ENCODE assay signal across 8 cellular contexts in the genomic region with DNA sequence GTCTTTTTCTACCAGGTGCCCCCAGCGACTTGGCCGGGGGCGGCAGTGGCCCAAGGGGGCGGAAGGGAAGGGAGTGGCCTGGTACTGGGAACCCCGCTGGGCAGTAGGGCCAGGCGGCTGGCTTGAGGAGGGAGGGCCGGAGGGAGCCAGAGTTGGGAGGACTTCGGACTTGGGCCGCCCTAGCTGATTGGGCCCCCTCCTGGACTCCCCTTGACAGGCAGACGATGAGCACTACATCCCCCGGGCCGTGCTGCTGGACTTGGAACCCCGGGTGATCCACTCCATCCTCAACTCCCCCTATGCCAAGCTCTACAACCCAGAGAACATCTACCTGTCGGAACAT. TPM values are rescaled to one million over a fixed set of nuclear protein-coding genes. Genes with fewer than 3 reads are reported as not detected.
DNase-seq lines count a peak whose midpoint lies in the region; FAIRE-seq and TF ChIP-seq lines count a peak whose summit lies in the region.
"Not testable (repeated sequence)": the region's sequence is repeated elsewhere in the genome, so short reads cannot be mapped to it uniquely, and the experiment has no call there.

No MANE protein-coding gene starts in this region.

- WGBS in HUES64 = 50% methylated on average over 1 of the region's 14 CpGs
- no CpG with 5 or more reads among the region's 14 CpGs for WGBS in esophagus muscularis mucosa
- 35 to 100% (median 100%) methylated on average over 1 to 7 of the region's 14 CpGs for WGBS in stomach, 5 donors

- peaks cover 14% of the 10 kb centered on the region for H3K4me1 Mint-ChIP-seq in T-helper 2 cell treated with Interferon-gamma antibody and Interleukin-4, amounts not matched to agents 5 μg/mL and 100 μg/mL, for 36 hours (ENCODE audit: low read depth)

- peaks cover 15% of the 10 kb centered on the region; the same call in 1 of the 2 replicates for H3K4me1 ChIP-seq in HUES64 (ENCODE audit: insufficient read depth, low read length)
- H3K4me1 ChIP-seq in esophagus muscularis mucosa = peaks cover 15 to 26% (median 24%) of the 10 kb centered on the region in 4 donors
- H3K4me1 ChIP-seq in keratinocyte (ENCODE audit: control insufficient read depth, extremely low read depth, insufficient read depth, low read length) = peaks cover 21% of the 10 kb centered on the region
- H3K4me1 ChIP-seq in neuron (ENCODE audit: insufficient read depth, low read length) = not testable (repeated sequence)
- H3K4me1 ChIP-seq in stomach = peaks cover 11 to 29% (median 23%) of the 10 kb centered on the region in 4 donors

- not testable (repeated sequence) for H3K27ac ChIP-seq in HUES64 (ENCODE audit: low read depth, low read length)
- H3K27ac ChIP-seq in esophagus muscularis mucosa (replicated peaks in 1 of 4) (peak overlapping the region; percentile 84 to 90 (median 90)), keratinocyte (ENCODE audit: control insufficient read depth, insufficient read depth, low read length) (peak overlapping the region; percentile 58), stomach (peak overlapping the region in 4 of 5 donors; percentile 75 to 87 (median 80))

- H3K4me3 ChIP-seq in BJ (ENCODE audit: low read depth, low read length) (peak overlapping the region; percentile 67), HUES64 (ENCODE audit: low read length) (peak overlapping the region; percentile 76), astrocyte of the cerebellum (ENCODE audit: low read depth, low read length) (peak overlapping the region; percentile 67), esophagus muscularis mucosa (peak overlapping the region; percentile 65 to 82 (median 76)), keratinocyte (ENCODE audit: control insufficient read depth in 2 of 3, extremely low read depth in 1 of 3, insufficient read depth in 2 of 3, low read depth in 1 of 3, low read length in 3 of 3) (peak overlapping the region; percentile 71 to 81 (median 72)), neuron (ENCODE audit: low read length) (peak overlapping the region; percentile 67), stomach (peak overlapping the region; percentile 54 to 72 (median 58))

- TF ChIP-seq EP300 in esophagus muscularis mucosa (IDR thresholded peaks at IDR 0.05); stomach (IDR thresholded peaks at IDR 0.05): not testable (repeated sequence)

- not testable (repeated sequence) for TF ChIP-seq CTCF in BJ (IDR thresholded peaks at IDR 0.05; ENCODE audit: insufficient read depth, low read depth, low read length); astrocyte of the cerebellum (IDR thresholded peaks at IDR 0.05; ENCODE audit: low read depth, low read length, missing control alignments); esophagus muscularis mucosa (IDR thresholded peaks at IDR 0.05); keratinocyte (optimal IDR thresholded peaks at IDR 0.05 in 1 of 3, IDR thresholded peaks at IDR 0.05 in 1 of 3, conservative IDR thresholded peaks at IDR 0.05 in 1 of 3; ENCODE audit: extremely low read depth in 1 of 3, insufficient read depth in 2 of 3, low read length in 3 of 3); stomach (IDR thresholded peaks at IDR 0.05)

- not testable (repeated sequence) for H3K9ac ChIP-seq in HUES64 (ENCODE audit: low read depth, low read length)
- H3K9ac ChIP-seq in keratinocyte (ENCODE audit: control insufficient read depth, extremely low read depth, insufficient read depth, low read length) = peak overlapping the region; percentile 76

- FAIRE-seq in keratinocyte (lab: Jason Lieb, UNC) = not testable (repeated sequence)

- H3K4me2 ChIP-seq in keratinocyte (ENCODE audit: control insufficient read depth, extremely low read depth, insufficient read depth, low read depth, low read length) = peak overlapping the region; percentile 85

- CTCF ChIA-PET in BJ (lab: Yijun Ruan, JAX) = interaction anchor here (1.6 kb wide), 2 partner anchors 14 to 19 kb away, joined by 7 to 8 read pairs; no protein-coding TSS in a partner anchor

- H3K27ac Mint-ChIP-seq in T-helper 2 cell treated with Interferon-gamma antibody and Interleukin-4, amounts not matched to agents 5 μg/mL and 100 μg/mL, for 36 hours = not testable (repeated sequence)

- not testable (repeated sequence) for H3K27me3 ChIP-seq in BJ (ENCODE audit: control insufficient read depth, insufficient read depth, low read length); HUES64 (ENCODE audit: insufficient read depth, low read length); esophagus muscularis mucosa; keratinocyte (ENCODE audit: control insufficient read depth, extremely low read depth, insufficient read depth, low read length); neuron (ENCODE audit: insufficient read depth, low read length); stomach

- dilution Hi-C loops in keratinocyte (cut with MboI; ENCODE audit: extremely low pct_ligation_motif_present, low sequenced_read_pairs) = loop anchor here (10.0 kb wide), 1 partner anchor 55 kb away; the partner anchor contains the start of genes RETREG3 and TUBG1

- H4K20me1 ChIP-seq in keratinocyte (ENCODE audit: control insufficient read depth, extremely low read depth, insufficient read depth, low read length) = not testable (repeated sequence)

- not testable (repeated sequence) for TF ChIP-seq POLR2A in esophagus muscularis mucosa (IDR thresholded peaks at IDR 0.05; ENCODE audit: low read depth); stomach (IDR thresholded peaks at IDR 0.05)

- DNase-seq in BJ (ENCODE audit: low read depth); T-helper 2 cell treated with Interferon-gamma antibody and Interleukin-4, amounts not matched to agents 5 μg/mL and 100 μg/mL, for 36 hours (ENCODE audit: low spot score); astrocyte of the cerebellum (ENCODE audit: low read depth); esophagus muscularis mucosa (ENCODE audit: extremely low spot score); keratinocyte (ENCODE audit: low read depth, low spot score); stomach: not testable (repeated sequence)

- H3K27me3 Mint-ChIP-seq in T-helper 2 cell treated with Interferon-gamma antibody and Interleukin-4, amounts not matched to agents 5 μg/mL and 100 μg/mL, for 36 hours (ENCODE audit: low read depth) = not testable (repeated sequence)

- H3K9me1 ChIP-seq in keratinocyte (ENCODE audit: control insufficient read depth, extremely low read depth, insufficient read depth, low read length) = not testable (repeated sequence)

- not testable (repeated sequence) for H3K36me3 Mint-ChIP-seq in T-helper 2 cell treated with Interferon-gamma antibody and Interleukin-4, amounts not matched to agents 5 μg/mL and 100 μg/mL, for 36 hours (ENCODE audit: low read depth)

- H3K4me3 Mint-ChIP-seq in T-helper 2 cell treated with Interferon-gamma antibody and Interleukin-4, amounts not matched to agents 5 μg/mL and 100 μg/mL, for 36 hours = peak overlapping the region; percentile 78

- not testable (repeated sequence) for H3K79me2 ChIP-seq in keratinocyte (ENCODE audit: control insufficient read depth, insufficient read depth, low read length)

- H3K9me3 ChIP-seq in HUES64 (ENCODE audit: insufficient read depth, low read depth, low read length); esophagus muscularis mucosa; keratinocyte (ENCODE audit: control insufficient read depth, low read depth, low read length); neuron (ENCODE audit: low read length); stomach: not testable (repeated sequence)

- H3K36me3 ChIP-seq in BJ (ENCODE audit: control insufficient read depth, insufficient read depth, low read length) = not testable (repeated sequence)
- H3K36me3 ChIP-seq in HUES64 (ENCODE audit: insufficient read depth, low read length) = peaks cover 23% of the 10 kb centered on the region
- H3K36me3 ChIP-seq in esophagus muscularis mucosa = peaks cover 5 to 36% (median 24%) of the 10 kb centered on the region in 4 donors
- peaks cover 2 to 11% of the 10 kb centered on the region in 2 experiments for H3K36me3 ChIP-seq in keratinocyte (ENCODE audit: control insufficient read depth in 2 of 2, extremely low read depth in 1 of 2, insufficient read depth in 2 of 2, low read length in 2 of 2)
- peaks cover 11% of the 10 kb centered on the region for H3K36me3 ChIP-seq in neuron (ENCODE audit: insufficient read depth, low read length)
- H3K36me3 ChIP-seq in stomach = peaks cover 3 to 39% (median 25%) of the 10 kb centered on the region in 4 donors

- intact Hi-C loops in esophagus muscularis mucosa (cut with DNase I) = loop anchor here (5.0 kb wide), 1 partner anchor 48 kb away; no protein-coding TSS in a partner anchor
- intact Hi-C loops in stomach (cut with DNase I; ENCODE audit: low total_unique reads) = not testable (repeated sequence)

- not testable (repeated sequence) for H3K9me3 Mint-ChIP-seq in T-helper 2 cell treated with Interferon-gamma antibody and Interleukin-4, amounts not matched to agents 5 μg/mL and 100 μg/mL, for 36 hours

- POLR2A ChIA-PET in BJ (lab: Charles Lee) = not testable (repeated sequence)

- not testable (repeated sequence) for H2AFZ ChIP-seq in keratinocyte (ENCODE audit: control insufficient read depth, low read length); neuron (ENCODE audit: low read depth, low read length)

- in situ Hi-C loops in astrocyte of the cerebellum (cut with HindIII; ENCODE audit: low sequenced_read_pairs) = loop anchor here (5.0 kb wide), 1 partner anchor 53 kb away; the partner anchor contains the start of genes RETREG3 and TUBG1

RNA-seq across cellular contexts. Expression of gene TUBG2, which starts 0.8 kb away (rescaled TPM):
- polyA plus RNA-seq in BJ (2011; rRNA removed) (11.4 and 15.1 TPM in 2 replicates), keratinocyte (13.5 to 17.8 TPM (median 14.5 TPM) in 3 replicates), stomach (10 to 100 TPM; 13.3 to 17.1 (median 15.9) TPM)
- 7.2 and 9.4 TPM in 2 replicates for polyA minus RNA-seq in BJ (2011; rRNA and poly(A)+ RNA removed)
- polyA plus RNA-seq in HUES64 (2013, experiment 1 of 2) = 8.3 TPM
- 10.7 TPM for polyA plus RNA-seq in HUES64 (2013, experiment 2 of 2)
- total RNA-seq in esophagus muscularis mucosa (10 to 100 TPM; 25.3 to 40.2 (median 38.1) TPM), stomach (100 to 1,000 TPM in 2 of 5 donors, 10 to 100 TPM in 2, 1 to 10 TPM in 1; 4.3 to 181 (median 15.8) TPM)
- 6.1 TPM for polyA plus RNA-seq in keratinocyte (2011; ENCODE audit: low read depth)
- polyA plus RNA-seq in keratinocyte (2011; cell fraction: cytosol; rRNA removed) = 7.8 and 11.8 TPM in 2 replicates
- polyA plus RNA-seq in keratinocyte (2011; cell fraction: nucleus; rRNA removed) = 58.1 and 66.0 TPM in 2 replicates
- 17.2 and 18.2 TPM in 2 replicates for polyA plus RNA-seq in keratinocyte (2012; ENCODE audit: low replicate concordance)
- polyA minus RNA-seq in keratinocyte = 9.2 to 20.5 TPM (median 9.6 TPM) in 3 replicates
- polyA minus RNA-seq in keratinocyte (2011; cell fraction: cytosol; rRNA and poly(A)+ RNA removed) = 6.7 TPM
- polyA minus RNA-seq in keratinocyte (2011; cell fraction: nucleus; rRNA and poly(A)+ RNA removed) = 9.0 and 10.3 TPM in 2 replicates

RNA-seq across cellular contexts. Expression of gene PLEKHH3, which starts 16.9 kb away (rescaled TPM):
- polyA plus RNA-seq in BJ (2011; rRNA removed) (5.6 and 9.1 TPM in 2 replicates), keratinocyte (3.1 to 10.7 TPM (median 4.9 TPM) in 3 replicates), stomach (10 to 100 TPM; 19.1 to 74.4 (median 52.9) TPM)
- 3.7 and 3.9 TPM in 2 replicates for polyA minus RNA-seq in BJ (2011; rRNA and poly(A)+ RNA removed)
- 10.0 TPM for polyA plus RNA-seq in HUES64 (2013, experiment 1 of 2)
- polyA plus RNA-seq in HUES64 (2013, experiment 2 of 2) = 12.9 TPM
- total RNA-seq in esophagus muscularis mucosa (10 to 100 TPM; 20.3 to 41.2 (median 27.3) TPM), stomach (10 to 100 TPM; 16.5 to 96.0 (median 28.0) TPM)
- polyA plus RNA-seq in keratinocyte (2011; ENCODE audit: low read depth) = 11.6 TPM
- polyA plus RNA-seq in keratinocyte (2011; cell fraction: cytosol; rRNA removed) = 2.5 and 7.9 TPM in 2 replicates
- 13.2 and 20.7 TPM in 2 replicates for polyA plus RNA-seq in keratinocyte (2011; cell fraction: nucleus; rRNA removed)
- polyA plus RNA-seq in keratinocyte (2012; ENCODE audit: low replicate concordance) = 10.7 and 25.0 TPM in 2 replicates
- polyA minus RNA-seq in keratinocyte = 2.9 to 4.3 TPM (median 3.1 TPM) in 3 replicates
- polyA minus RNA-seq in keratinocyte (2011; cell fraction: cytosol; rRNA and poly(A)+ RNA removed) = 17.3 TPM
- polyA minus RNA-seq in keratinocyte (2011; cell fraction: nucleus; rRNA and poly(A)+ RNA removed) = 13.1 and 17.9 TPM in 2 replicates

RNA-seq across cellular contexts. Expression of gene CCR10, which starts 21.7 kb away (rescaled TPM):
- polyA plus RNA-seq in BJ (2011; rRNA removed) = 0.91 and 2.3 TPM in 2 replicates
- polyA minus RNA-seq in BJ (2011; rRNA and poly(A)+ RNA removed) = 0.38 and 0.57 TPM in 2 replicates
- 0.20 TPM for polyA plus RNA-seq in HUES64 (2013, experiment 1 of 2)
- polyA plus RNA-seq in HUES64 (2013, experiment 2 of 2) = 1.1 TPM
- total RNA-seq in esophagus muscularis mucosa = 1 to 10 TPM; 2.9 to 8.4 (median 3.7) TPM
- 0.02 to 0.05 TPM (median 0.03 TPM) in 3 replicates for polyA plus RNA-seq in keratinocyte
- polyA plus RNA-seq in keratinocyte (2011; ENCODE audit: low read depth) = not detected
- polyA plus RNA-seq in keratinocyte (2011; cell fraction: cytosol; rRNA removed) = not detected in 2 replicates
- polyA plus RNA-seq in keratinocyte (2011; cell fraction: nucleus; rRNA removed) = 0.17 and 0.27 TPM in 2 replicates
- polyA plus RNA-seq in keratinocyte (2012; ENCODE audit: low replicate concordance) = 0.18 TPM in 1 of 2 replicates, not detected in the other
- polyA minus RNA-seq in keratinocyte = 0.20 TPM in 1 of 3 replicates, not detected in the others
- polyA minus RNA-seq in keratinocyte (2011; cell fraction: cytosol; rRNA and poly(A)+ RNA removed) = not detected
- polyA minus RNA-seq in keratinocyte (2011; cell fraction: nucleus; rRNA and poly(A)+ RNA removed) = not detected in 2 replicates
- 10 to 100 TPM in 1 of 5 donors, 1 to 10 TPM in 3, not detected in 1; 1.7 to 11.7 (median 7.0) TPM for total RNA-seq in stomach
- polyA plus RNA-seq in stomach = 1 to 10 TPM in 1 of 3 donors, under 1 TPM in 2; 0.55 to 1.4 (median 0.56) TPM

RNA-seq across cellular contexts. Expression of gene CNTNAP1, which starts 22.4 kb away (rescaled TPM):
- polyA plus RNA-seq in BJ (2011; rRNA removed) = 51.8 and 90.6 TPM in 2 replicates
- polyA minus RNA-seq in BJ (2011; rRNA and poly(A)+ RNA removed) = 24.6 and 25.6 TPM in 2 replicates
- 4.1 TPM for polyA plus RNA-seq in HUES64 (2013, experiment 1 of 2)
- polyA plus RNA-seq in HUES64 (2013, experiment 2 of 2) = 6.6 TPM
- 10 to 100 TPM in 1 of 4 donors, 1 to 10 TPM in 3; 4.7 to 13.2 (median 6.2) TPM for total RNA-seq in esophagus muscularis mucosa
- polyA plus RNA-seq in keratinocyte = 0.46 to 2.0 TPM (median 0.71 TPM) in 3 replicates
- polyA plus RNA-seq in keratinocyte (2011; ENCODE audit: low read depth) = 0.26 TPM
- polyA plus RNA-seq in keratinocyte (2011; cell fraction: cytosol; rRNA removed) = 0.23 and 0.34 TPM in 2 replicates
- polyA plus RNA-seq in keratinocyte (2011; cell fraction: nucleus; rRNA removed) = 3.2 and 3.7 TPM in 2 replicates
- 0.24 and 1.7 TPM in 2 replicates for polyA plus RNA-seq in keratinocyte (2012; ENCODE audit: low replicate concordance)
- 0.76 to 3.8 TPM (median 1.1 TPM) in 3 replicates for polyA minus RNA-seq in keratinocyte
- not detected for polyA minus RNA-seq in keratinocyte (2011; cell fraction: cytosol; rRNA and poly(A)+ RNA removed)
- polyA minus RNA-seq in keratinocyte (2011; cell fraction: nucleus; rRNA and poly(A)+ RNA removed) = 1.8 and 2.3 TPM in 2 replicates
- total RNA-seq in stomach = 10 to 100 TPM in 2 of 5 donors, 1 to 10 TPM in 3; 6.7 to 13.3 (median 9.0) TPM
- 1 to 10 TPM in 2 of 3 donors, under 1 TPM in 1; 0.76 to 2.7 (median 2.6) TPM for polyA plus RNA-seq in stomach

RNA-seq across cellular contexts. Expression of gene TUBG1, which starts 50.4 kb away (rescaled TPM):
- polyA plus RNA-seq in BJ (2011; rRNA removed) = 37.2 and 66.1 TPM in 2 replicates
- 65.1 and 68.0 TPM in 2 replicates for polyA minus RNA-seq in BJ (2011; rRNA and poly(A)+ RNA removed)
- polyA plus RNA-seq in HUES64 (2013, experiment 1 of 2) = 72.8 TPM
- 88.4 TPM for polyA plus RNA-seq in HUES64 (2013, experiment 2 of 2)
- total RNA-seq in esophagus muscularis mucosa = 10 to 100 TPM; 30.6 to 89.0 (median 55.0) TPM
- 35.1 to 141 TPM (median 54.8 TPM) in 3 replicates for polyA plus RNA-seq in keratinocyte
- 84.2 TPM for polyA plus RNA-seq in keratinocyte (2011; ENCODE audit: low read depth)
- 79.1 and 107 TPM in 2 replicates for polyA plus RNA-seq in keratinocyte (2011; cell fraction: cytosol; rRNA removed)
- 67.6 and 72.9 TPM in 2 replicates for polyA plus RNA-seq in keratinocyte (2011; cell fraction: nucleus; rRNA removed)
- polyA plus RNA-seq in keratinocyte (2012; ENCODE audit: low replicate concordance) = 72.9 and 123 TPM in 2 replicates
- 78.6 to 249 TPM (median 96.2 TPM) in 3 replicates for polyA minus RNA-seq in keratinocyte
- 81.0 TPM for polyA minus RNA-seq in keratinocyte (2011; cell fraction: cytosol; rRNA and poly(A)+ RNA removed)
- 24.6 and 31.1 TPM in 2 replicates for polyA minus RNA-seq in keratinocyte (2011; cell fraction: nucleus; rRNA and poly(A)+ RNA removed)
- 10 to 100 TPM; 18.5 to 72.4 (median 49.2) TPM for total RNA-seq in stomach
- 10 to 100 TPM; 33.3 to 51.5 (median 42.2) TPM for polyA plus RNA-seq in stomach
